21 cellular contexts compared by ENCODE assay signal in genomic region chr6:32519117-32519909, GRCh38. TPM values are rescaled to one million over a fixed set of nuclear protein-coding genes. Genes with fewer than 3 reads are reported as not detected.
"Had no signal": no experiment of that assay in that cellular context is flagged by ENCODE, and none has a peak within 500 bp of the region (broad histone marks: within the 10 kb centered on the region; RNA-seq: fewer than 3 reads in every experiment).

No MANE protein-coding gene starts in this region.

- H3K9me3 ChIP-seq: esophagus muscularis mucosa, gastroesophageal sphincter, heart left ventricle, left ventricle myocardium inferior, mucosa of descending colon, neutrophil, pancreas, spleen, tibial artery, uterus had no signal

- H3K36me3 Mint-ChIP-seq: activated naive CD4-positive, alpha-beta T cell treated with anti-CD3 and anti-CD28 coated beads, Interleukin-2, amount 50 U/mL, for 72 hours; naive thymus-derived CD4-positive, alpha-beta T cell had no signal

- H3K9me3 Mint-ChIP-seq: activated naive CD4-positive, alpha-beta T cell treated with anti-CD3 and anti-CD28 coated beads, Interleukin-2, amount 50 U/mL, for 72 hours; naive thymus-derived CD4-positive, alpha-beta T cell had no signal

- H3K27ac Mint-ChIP-seq: activated naive CD4-positive, alpha-beta T cell treated with anti-CD3 and anti-CD28 coated beads, Interleukin-2, amount 50 U/mL, for 72 hours; naive thymus-derived CD4-positive, alpha-beta T cell had no signal

- H3K4me3 ChIP-seq: esophagus muscularis mucosa, gastroesophageal sphincter, heart left ventricle, left ventricle myocardium inferior, mucosa of descending colon, pancreas, spleen, tibial artery, uterus had no signal

- H3K27ac ChIP-seq: esophagus muscularis mucosa, gastroesophageal sphincter, heart left ventricle, left ventricle myocardium inferior, neutrophil, pancreas, spleen, tibial artery, uterus had no signal

- H3K4me1 ChIP-seq: gastroesophageal sphincter, left ventricle myocardium inferior, pancreas, spleen, tibial artery, uterus had no signal

- H3K4me3 Mint-ChIP-seq: naive thymus-derived CD4-positive, alpha-beta T cell had no signal

- H3K36me3 ChIP-seq: esophagus muscularis mucosa, gastroesophageal sphincter, heart left ventricle, left ventricle myocardium inferior, neutrophil, pancreas, spleen, tibial artery, uterus had no signal

- H3K27me3 ChIP-seq: esophagus muscularis mucosa, gastroesophageal sphincter, neutrophil, pancreas, spleen, tibial artery, uterus had no signal

- DNase-seq: activated CD4-positive, alpha-beta T cell treated with anti-CD3 and anti-CD28 coated beads, Interleukin-2, amount 50 U/mL, for 4 hours; activated gamma-delta T cell; effector memory CD4-positive, alpha-beta T cell; heart left ventricle; left ventricle myocardium inferior; mucosa of descending colon; naive thymus-derived CD4-positive, alpha-beta T cell; pancreas; spleen; stimulated activated CD4-positive, alpha-beta T cell treated with anti-CD3 and anti-CD28 coated beads, Interleukin-4, amount 100 ng/mL, for 4 hours; stimulated activated naive CD4-positive, alpha-beta T cell; T1000; tibial artery; uterus had no signal

RNA-seq across cellular contexts. Expression of gene HLA-DRB5, which starts 10.8 kb away (rescaled TPM):
- total RNA-seq: cerebellum, endothelial cell of umbilical vein, kidney epithelial cell had no signal
- polyA plus RNA-seq: endothelial cell of umbilical vein, pancreas had no signal
